1 cellular context compared by ENCODE assay signal in genomic region chr6:20946037-20946436, GRCh38.
TF ChIP-seq lines count a peak whose summit lies in the region.

No MANE protein-coding gene starts in this region.

TF ChIP-seq in SK-N-SH treated with all-trans-retinoic acid at 6 μM for 48 hours, 23 proteins besides CTCF, POLR2A, EP300 and RAD21 (continued from another document):
- TF ChIP-seq PATZ1 (CRISPR knock-in tag; IDR thresholded peaks at IDR 0.05; ENCODE audit: borderline replicate concordance): no peak
- no peak for TF ChIP-seq ISL1 (CRISPR knock-in tag; IDR thresholded peaks at IDR 0.05)
- TF ChIP-seq CREB5 (CRISPR knock-in tag; IDR thresholded peaks at IDR 0.05; ENCODE audit: low read depth): no peak
- TF ChIP-seq ZFP30 (CRISPR knock-in tag; IDR thresholded peaks at IDR 0.05): no peak
